In the genomic region with DNA sequence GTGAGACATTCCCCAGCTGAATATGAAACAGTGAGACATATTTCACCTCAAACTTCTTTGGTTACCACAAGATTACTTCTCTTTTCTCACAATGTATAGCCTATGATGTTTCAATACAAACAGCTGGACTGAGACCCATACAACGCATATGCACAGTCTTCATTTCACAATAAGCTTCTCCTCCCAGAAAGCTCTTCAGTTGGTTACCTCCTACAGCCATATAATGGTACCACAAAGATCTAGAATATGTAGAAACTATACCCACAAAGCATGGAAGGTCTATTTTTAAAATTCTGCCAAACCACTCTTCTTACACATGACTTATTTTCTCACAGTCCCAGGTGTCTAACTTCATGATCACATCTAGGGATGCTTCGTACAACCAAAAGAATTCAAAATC, we compare ENCODE assay signal across 9 cellular contexts.
DNase-seq lines count a peak whose midpoint lies in the region; ATAC-seq and TF ChIP-seq lines count a peak whose summit lies in the region.
"Had no signal": no experiment of that assay in that cellular context is flagged by ENCODE, and none has a peak within 500 bp of the region (broad histone marks: within the 10 kb centered on the region; RNA-seq: fewer than 3 reads in every experiment).

No MANE protein-coding gene starts in this region.

- TF ChIP-seq EP300 in upper lobe of left lung (IDR thresholded peaks at IDR 0.05): no peak

- H3K36me3 Mint-ChIP-seq in activated naive CD8-positive, alpha-beta T cell treated with anti-CD3 and anti-CD28 coated beads, Interleukin-2, amount 50 U/mL, for 24 hours (ENCODE audit: low read depth): no peaks in the 10 kb centered on the region

- DNase-seq in GM10266 (ENCODE audit: extremely low spot score) (peak; percentile 51), SHP77 (lab: John Stamatoyannopoulos, UW) (no peak), kidney tubule cell (ENCODE audit: low spot score) (no peak), posterior vena cava (ENCODE audit: low spot score) (no peak), upper lobe of left lung (no peak)
- DNase-seq in activated naive CD8-positive, alpha-beta T cell treated with anti-CD3 and anti-CD28 coated beads, Interleukin-2, amount 50 U/mL, for 24 hours: no peak
- DNase-seq: NCI-H748 treated with DMSO at 0.1 percent for 48 hours had no signal

- no peaks in the 10 kb centered on the region for H3K27me3 Mint-ChIP-seq in activated naive CD8-positive, alpha-beta T cell treated with anti-CD3 and anti-CD28 coated beads, Interleukin-2, amount 50 U/mL, for 24 hours

- no peak overlapping the region for H3K27ac ChIP-seq in upper lobe of left lung

- no peaks in the 10 kb centered on the region for H3K9me3 Mint-ChIP-seq in activated naive CD8-positive, alpha-beta T cell treated with anti-CD3 and anti-CD28 coated beads, Interleukin-2, amount 50 U/mL, for 24 hours

- no peak overlapping the region for H3K4me3 Mint-ChIP-seq in activated naive CD8-positive, alpha-beta T cell treated with anti-CD3 and anti-CD28 coated beads, Interleukin-2, amount 50 U/mL, for 24 hours

- intact Hi-C loops in posterior vena cava (cut with DNase I): no loop called here

- peaks cover 68 to 84% (median 73%) of the 10 kb centered on the region in 4 donors for H3K4me1 ChIP-seq in upper lobe of left lung

- H3K27me3 ChIP-seq in upper lobe of left lung: no peaks in the 10 kb centered on the region

- H3K27ac Mint-ChIP-seq in activated naive CD8-positive, alpha-beta T cell treated with anti-CD3 and anti-CD28 coated beads, Interleukin-2, amount 50 U/mL, for 24 hours: no peak overlapping the region

- H3K4me3 ChIP-seq in upper lobe of left lung: no peak overlapping the region

- 78 to 88% methylated on average over 2 of the region's 2 CpGs for WGBS in upper lobe of left lung, 2 donors

- TF ChIP-seq POLR2A in upper lobe of left lung (IDR thresholded peaks at IDR 0.05): no peak

- TF ChIP-seq CTCF in GM10266 (IDR thresholded peaks at IDR 0.05; ENCODE audit: control insufficient read depth, insufficient read depth, low read depth, missing control alignments) (no peak), upper lobe of left lung (IDR thresholded peaks at IDR 0.05) (no peak)

- H3K36me3 ChIP-seq in upper lobe of left lung: no peaks in the 10 kb centered on the region

- ATAC-seq in GM21360 (IDR thresholded peaks at IDR 0.05; ENCODE audit: unreplicated experiment) (peak; percentile 83), HG03354 (IDR thresholded peaks at IDR 0.05; ENCODE audit: poor library complexity, severe bottlenecking, unreplicated experiment) (peak; percentile 78), upper lobe of left lung (ENCODE audit: low FRiP score in 2 of 2) (no peak)
- peak; percentile 57 for ATAC-seq in activated naive CD8-positive, alpha-beta T cell treated with anti-CD3 and anti-CD28 coated beads, Interleukin-2, amount 50 U/mL, for 24 hours

- peaks cover 96% of the 10 kb centered on the region for H3K4me1 Mint-ChIP-seq in activated naive CD8-positive, alpha-beta T cell treated with anti-CD3 and anti-CD28 coated beads, Interleukin-2, amount 50 U/mL, for 24 hours

- H3K9me3 ChIP-seq in upper lobe of left lung: no peaks in the 10 kb centered on the region

Comparison
In these comparisons a context has a peak if more than half of its experiments do, and no peak if none do; other contexts are left out.
1. ATAC-seq: peak in GM21360 (single experiment), HG03354 (single experiment) and activated naive CD8-positive, alpha-beta T cell treated with anti-CD3 and anti-CD28 coated beads, Interleukin-2, amount 50 U/mL, for 24 hours (single experiment); none in upper lobe of left lung (0 of 2).